Comparison of ENCODE assay signal across 34 cellular contexts in the genomic region with DNA sequence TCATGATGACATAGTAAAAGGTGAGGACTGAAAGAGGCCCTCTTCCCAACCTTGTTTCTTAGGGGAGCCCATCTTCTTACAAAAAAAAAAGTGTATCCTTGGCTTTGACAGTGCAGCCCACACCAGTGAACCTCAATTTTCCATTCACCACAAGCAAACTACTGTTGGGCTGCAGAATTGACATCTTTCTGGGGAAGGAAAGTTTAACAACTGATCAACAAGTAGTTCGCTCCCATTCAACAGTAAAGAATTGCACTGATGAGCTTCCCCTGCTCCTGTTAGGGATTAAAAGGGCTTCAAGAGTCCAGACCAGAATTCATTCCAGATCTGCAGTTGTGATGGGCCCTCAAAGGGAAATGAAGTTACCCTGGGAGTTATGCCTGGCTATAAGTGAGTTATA. TPM values are rescaled to one million over a fixed set of nuclear protein-coding genes. Genes with fewer than 3 reads are reported as not detected.
DNase-seq lines count a peak whose midpoint lies in the region; ATAC-seq and TF ChIP-seq lines count a peak whose summit lies in the region.
"Had no signal": no experiment of that assay in that cellular context is flagged by ENCODE, and none has a peak within 500 bp of the region (broad histone marks: within the 10 kb centered on the region; RNA-seq: fewer than 3 reads in every experiment).

No MANE protein-coding gene starts in this region.

- H3K36me3 Mint-ChIP-seq in activated CD4-positive, alpha-beta T cell treated with anti-CD3 and anti-CD28 coated beads, Interleukin-2, amount 10 ng/mL, durations not matched to agents 24 days and 14 days (ENCODE audit: low read depth), result no peaks in the 10 kb centered on the region
- H3K36me3 Mint-ChIP-seq: CD14-positive monocyte; CD4-positive, alpha-beta memory T cell; CD4-positive, CD25-positive, alpha-beta regulatory T cell; CD8-positive, alpha-beta memory T cell; CD8-positive, alpha-beta T cell had no signal

- TF ChIP-seq POLR2A in esophagus muscularis mucosa (IDR thresholded peaks at IDR 0.05; ENCODE audit: low read depth), result no peak

- no peak overlapping the region for H3K4me3 Mint-ChIP-seq in activated CD4-positive, alpha-beta T cell treated with anti-CD3 and anti-CD28 coated beads, Interleukin-2, amount 10 ng/mL, durations not matched to agents 24 days and 14 days
- H3K4me3 Mint-ChIP-seq: B cell; CD14-positive monocyte; CD4-positive, alpha-beta memory T cell; CD4-positive, alpha-beta T cell; CD4-positive, CD25-positive, alpha-beta regulatory T cell; CD8-positive, alpha-beta memory T cell; CD8-positive, alpha-beta T cell had no signal

- intact Hi-C loops in activated CD4-positive, alpha-beta T cell treated with anti-CD3 and anti-CD28 coated beads, Interleukin-2, amount 10 ng/mL, durations not matched to agents 24 days and 14 days (cut with micrococcal nuclease), result no loop called here
- intact Hi-C loops in esophagus muscularis mucosa (cut with DNase I), result no loop called here

- H3K27me3 ChIP-seq in esophagus muscularis mucosa, result no peaks in the 10 kb centered on the region
- H3K27me3 ChIP-seq: BE2C; BLaER1; BLaER1 treated with 17β-estradiol and CSF1 and Interleukin-3, amounts not matched to agents 10 nM and 100 nM had no signal

- no peaks in the 10 kb centered on the region for H3K4me1 Mint-ChIP-seq in activated CD4-positive, alpha-beta T cell treated with anti-CD3 and anti-CD28 coated beads, Interleukin-2, amount 10 ng/mL, durations not matched to agents 24 days and 14 days
- H3K4me1 Mint-ChIP-seq: B cell; CD14-positive monocyte; CD4-positive, alpha-beta memory T cell; CD4-positive, CD25-positive, alpha-beta regulatory T cell; CD8-positive, alpha-beta memory T cell had no signal

- no peak overlapping the region for H3K4me3 ChIP-seq in HEK293 (ENCODE audit: low read depth, low read length)
- H3K4me3 ChIP-seq in esophagus muscularis mucosa, result no peak overlapping the region
- H3K4me3 ChIP-seq: A549; BLaER1; BLaER1 treated with 17β-estradiol and CSF1 and Interleukin-3, amounts not matched to agents 10 nM and 100 nM had no signal

- peak; percentile 34 for DNase-seq in activated CD4-positive, alpha-beta T cell treated with anti-CD3 and anti-CD28 coated beads, Interleukin-2, amount 10 ng/mL, durations not matched to agents 24 days and 14 days
- DNase-seq in activated CD4-positive, alpha-beta T cell treated with anti-CD3 and anti-CD28 coated beads, Interleukin-2, amount 50 U/mL, for 48 hours, result no peak
- DNase-seq in esophagus muscularis mucosa (ENCODE audit: extremely low spot score), result peak; percentile 55
- DNase-seq: 8988T; ACHN; AML-193; BE2C; C1 segment of cervical spinal cord; Caco-2; Calu3; CD4-positive, alpha-beta memory T cell; CD4-positive, alpha-beta T cell; CD4-positive, CD25-positive, alpha-beta regulatory T cell; CD8-positive, alpha-beta memory T cell; CD8-positive, alpha-beta T cell; COR-L47; DMS 273 treated with DMSO at 0.1 percent for 48 hours; DMS153; DMS53; DMS79; DND-41; EL had no signal

- no peak overlapping the region for H3K27ac ChIP-seq in HEK293 (ENCODE audit: extremely low read depth, low read depth, low read length)
- H3K27ac ChIP-seq in esophagus muscularis mucosa (replicated peaks in 1 of 4), result no peak overlapping the region
- H3K27ac ChIP-seq: 22Rv1; A549; BLaER1; BLaER1 treated with 17β-estradiol and CSF1 and Interleukin-3, amounts not matched to agents 10 nM and 100 nM; C4-2B had no signal

- POLR2A ChIA-PET in HEK293 (lab: Yijun Ruan, JAX), result no interaction called here

- H3K9me3 ChIP-seq in HEK293 (ENCODE audit: control insufficient read depth, insufficient read depth, low read depth, low read length) (no peaks in the 10 kb centered on the region), esophagus muscularis mucosa (no peaks in the 10 kb centered on the region)
- H3K9me3 ChIP-seq: A549, BE2C, BLaER1, Caco-2 had no signal

- CTCF ChIA-PET in HEK293 (lab: Yijun Ruan, JAX), result no interaction called here

- TF ChIP-seq EP300 in esophagus muscularis mucosa (IDR thresholded peaks at IDR 0.05), result no peak

- peaks cover 31% of the 10 kb centered on the region for H3K27me3 Mint-ChIP-seq in activated CD4-positive, alpha-beta T cell treated with anti-CD3 and anti-CD28 coated beads, Interleukin-2, amount 10 ng/mL, durations not matched to agents 24 days and 14 days
- H3K27me3 Mint-ChIP-seq: CD4-positive, alpha-beta T cell had no signal

- no peaks in the 10 kb centered on the region for H3K9me3 Mint-ChIP-seq in activated CD4-positive, alpha-beta T cell treated with anti-CD3 and anti-CD28 coated beads, Interleukin-2, amount 10 ng/mL, durations not matched to agents 24 days and 14 days
- H3K9me3 Mint-ChIP-seq: CD4-positive, alpha-beta memory T cell; CD4-positive, alpha-beta T cell; CD8-positive, alpha-beta memory T cell; CD8-positive, alpha-beta T cell had no signal

- H3K27ac Mint-ChIP-seq in activated CD4-positive, alpha-beta T cell treated with anti-CD3 and anti-CD28 coated beads, Interleukin-2, amount 10 ng/mL, durations not matched to agents 24 days and 14 days, result no peak overlapping the region
- H3K27ac Mint-ChIP-seq: B cell; CD14-positive monocyte; CD4-positive, alpha-beta memory T cell; CD4-positive, alpha-beta T cell; CD4-positive, CD25-positive, alpha-beta regulatory T cell; CD8-positive, alpha-beta memory T cell; CD8-positive, alpha-beta T cell had no signal

- 100% methylated on average over 1 of the region's 1 CpG for WGBS in esophagus muscularis mucosa

- ATAC-seq in HG03469 (IDR thresholded peaks at IDR 0.05; ENCODE audit: unreplicated experiment) (no peak), GM21529 (IDR thresholded peaks at IDR 0.05; ENCODE audit: unreplicated experiment) (no peak)
- ATAC-seq: A549; CD8-positive, alpha-beta T cell had no signal

- H3K4me1 ChIP-seq in HEK293 (ENCODE audit: control insufficient read depth, insufficient read depth, low read length) (no peaks in the 10 kb centered on the region), esophagus muscularis mucosa (no peaks in the 10 kb centered on the region)
- H3K4me1 ChIP-seq: A549, BE2C, Caco-2 had no signal

- H3K36me3 ChIP-seq in HEK293 (ENCODE audit: control insufficient read depth in 2 of 2, insufficient read depth in 1 of 2, low read length in 2 of 2) (no peaks in the 10 kb centered on the region), esophagus muscularis mucosa (no peaks in the 10 kb centered on the region)
- H3K36me3 ChIP-seq: BE2C; BLaER1; BLaER1 treated with 17β-estradiol and CSF1 and Interleukin-3, amounts not matched to agents 10 nM and 100 nM had no signal

- no peak for TF ChIP-seq CTCF in HEK293 (tag by site-specific recombination; IDR thresholded peaks at IDR 0.05)
- TF ChIP-seq CTCF in esophagus muscularis mucosa (IDR thresholded peaks at IDR 0.05), result no peak

TF ChIP-seq in HEK293, 187 proteins besides CTCF, POLR2A, EP300 and RAD21:
- TF ChIP-seq ZNF518A (tag by site-specific recombination; conservative IDR thresholded peaks at IDR 0.05; ENCODE audit: low read depth) (no peak), SCRT2 (tag by site-specific recombination; IDR thresholded peaks at IDR 0.05) (peak; percentile 59)
TF ChIP-seq in HEK293: peak in this region for 1.

RNA-seq across cellular contexts. Expression of gene CLIC5, which starts 13.9 kb away (rescaled TPM):
- total RNA-seq in activated CD4-positive, alpha-beta T cell treated with anti-CD3 and anti-CD28 coated beads, Interleukin-2, amount 10 ng/mL, durations not matched to agents 24 days and 14 days, result 1.1 and 2.0 TPM in 2 replicates
- total RNA-seq in esophagus muscularis mucosa, result 1 to 10 TPM; 5.3 to 7.2 (median 6.3) TPM
- total RNA-seq: A172, A673 had no signal

Comparison
In these comparisons a context has a peak if more than half of its experiments do, and no peak if none do; other contexts are left out.
1. DNase-seq: peak in activated CD4-positive, alpha-beta T cell treated with anti-CD3 and anti-CD28 coated beads, Interleukin-2, amount 10 ng/mL, durations not matched to agents 24 days and 14 days (single experiment) and esophagus muscularis mucosa (single experiment); none in activated CD4-positive, alpha-beta T cell treated with anti-CD3 and anti-CD28 coated beads, Interleukin-2, amount 50 U/mL, for 48 hours (0 of 2).